8 cellular contexts compared by ENCODE assay signal in genomic region chr4:184537269-184538022, GRCh38.
DNase-seq lines count a peak whose midpoint lies in the region; ATAC-seq, FAIRE-seq and TF ChIP-seq lines count a peak whose summit lies in the region.

No MANE protein-coding gene starts in this region.

- peaks cover 9% of the 10 kb centered on the region for H3K79me2 ChIP-seq in Loucy (ENCODE audit: insufficient read depth, low read length)

- DNase-seq in EL (peak; percentile 96), H54 (ENCODE audit: insufficient read length, low spot score) (peak; percentile 68), RWPE2 (ENCODE audit: low spot score) (peak; percentile 96), fibroblast of the aortic adventitia (ENCODE audit: low read depth) (peak; percentile 96)
- peak; percentile 90 for DNase-seq in activated effector memory CD4-positive, alpha-beta T cell treated with Interleukin-2 at 50 U/mL for 16 hours
- DNase-seq in natural killer cell treated with Interleukin-12 subunit alpha and Interleukin-12 subunit beta and Interleukin-15 and Interleukin-18, amount 100 ng/mL, for 72 hours (ENCODE audit: low spot score), result peak; percentile 97
- peak; percentile 87 for DNase-seq in stimulated activated naive CD4-positive, alpha-beta T cell treated with Interleukin-2 at 50 U/mL for 16 hours (lab: John Stamatoyannopoulos, UW)

- H3K27me3 ChIP-seq in Loucy (ENCODE audit: insufficient read depth, low read length, poor library complexity, severe bottlenecking), result no peaks in the 10 kb centered on the region
- no peaks in the 10 kb centered on the region for H3K27me3 ChIP-seq in RWPE2 (ENCODE audit: insufficient read depth, poor library complexity, severe bottlenecking)

- peaks cover 17% of the 10 kb centered on the region for H3F3A ChIP-seq in Loucy (ENCODE audit: low read depth)

- peak overlapping the region; percentile 92 for H3K9ac ChIP-seq in Loucy (ENCODE audit: low read depth, low read length, poor library complexity, severe bottlenecking)

- H2AFZ ChIP-seq in Loucy (ENCODE audit: low read length), result peak overlapping the region; percentile 99

- peak overlapping the region; percentile 93 for H3K4me2 ChIP-seq in Loucy (ENCODE audit: low read depth, low read length, poor library complexity, severe bottlenecking)

- ATAC-seq in RWPE2 (ENCODE audit: low read depth), result peak; percentile 84
- peak; percentile 89 to 92 for ATAC-seq in natural killer cell treated with Interleukin-12 subunit alpha and Interleukin-12 subunit beta and Interleukin-15 and Interleukin-18, amount 100 ng/mL, for 72 hours

- H3K4me3 ChIP-seq in Loucy (ENCODE audit: low read length, poor library complexity, severe bottlenecking) (peak overlapping the region; percentile 89), RWPE2 (ENCODE audit: severe bottlenecking) (peak overlapping the region; percentile 49), fibroblast of the aortic adventitia (ENCODE audit: low read depth, low read length) (peak overlapping the region; percentile 88)

- H3K27me3 Mint-ChIP-seq in natural killer cell treated with Interleukin-12 subunit alpha and Interleukin-12 subunit beta and Interleukin-15 and Interleukin-18, amount 100 ng/mL, for 72 hours, result no peaks in the 10 kb centered on the region

- H3K36me3 Mint-ChIP-seq in natural killer cell treated with Interleukin-12 subunit alpha and Interleukin-12 subunit beta and Interleukin-15 and Interleukin-18, amount 100 ng/mL, for 72 hours, result no peaks in the 10 kb centered on the region

- peak overlapping the region; percentile 88 to 99 for H3K27ac Mint-ChIP-seq in natural killer cell treated with Interleukin-12 subunit alpha and Interleukin-12 subunit beta and Interleukin-15 and Interleukin-18, amount 100 ng/mL, for 72 hours

- no peaks in the 10 kb centered on the region for H4K20me1 ChIP-seq in Loucy (ENCODE audit: insufficient read depth, low read length, poor library complexity, severe bottlenecking)

- TF ChIP-seq POLR2A in H54 (IDR thresholded peaks at IDR 0.05; ENCODE audit: low read depth, low read length), result peak; percentile 39

- FAIRE-seq in H54 (lab: Jason Lieb, UNC), result peak; percentile 11

- peaks cover 27% of the 10 kb centered on the region for H3K4me1 ChIP-seq in Loucy (ENCODE audit: insufficient read depth, low read length, poor library complexity, severe bottlenecking)
- H3K4me1 ChIP-seq in RWPE2 (ENCODE audit: insufficient read depth, poor library complexity, severe bottlenecking), result peaks cover 6% of the 10 kb centered on the region

- H3K36me3 ChIP-seq in Loucy (ENCODE audit: insufficient read depth, low read length), result no peaks in the 10 kb centered on the region
- no peaks in the 10 kb centered on the region for H3K36me3 ChIP-seq in RWPE2 (ENCODE audit: low read depth)

- H3K4me3 Mint-ChIP-seq in natural killer cell treated with Interleukin-12 subunit alpha and Interleukin-12 subunit beta and Interleukin-15 and Interleukin-18, amount 100 ng/mL, for 72 hours, result peak overlapping the region; percentile 91

- H3K9me3 ChIP-seq in Loucy (ENCODE audit: insufficient read depth, low read depth, low read length) (no peaks in the 10 kb centered on the region), RWPE2 (ENCODE audit: severe bottlenecking) (no peaks in the 10 kb centered on the region)

- H3K9me2 ChIP-seq in Loucy (replicated peaks; ENCODE audit: low read depth, low read length), result no peaks in the 10 kb centered on the region

- TF ChIP-seq CTCF in Loucy (conservative IDR thresholded peaks at IDR 0.05; ENCODE audit: low read length) (no peak), RWPE2 (IDR thresholded peaks at IDR 0.05; ENCODE audit: poor library complexity, severe bottlenecking) (no peak), fibroblast of the aortic adventitia (IDR thresholded peaks at IDR 0.05; ENCODE audit: insufficient read depth, low read length) (no peak)

- peak overlapping the region; percentile 78 for H3K27ac ChIP-seq in RWPE2 (ENCODE audit: poor library complexity, severe bottlenecking)

- H3K9me3 Mint-ChIP-seq in natural killer cell treated with Interleukin-12 subunit alpha and Interleukin-12 subunit beta and Interleukin-15 and Interleukin-18, amount 100 ng/mL, for 72 hours, result no peaks in the 10 kb centered on the region

- peaks cover 45 to 46% of the 10 kb centered on the region in 2 donors for H3K4me1 Mint-ChIP-seq in natural killer cell treated with Interleukin-12 subunit alpha and Interleukin-12 subunit beta and Interleukin-15 and Interleukin-18, amount 100 ng/mL, for 72 hours (ENCODE audit: low read depth in 2 of 2)

Comparison
In these comparisons a context has a peak if more than half of its experiments do, and no peak if none do; other contexts are left out.
1. Peak in every context shown above with its lines: DNase-seq, ATAC-seq, H3K4me3 ChIP-seq and H3K27ac ChIP-seq.